In the genomic region with DNA sequence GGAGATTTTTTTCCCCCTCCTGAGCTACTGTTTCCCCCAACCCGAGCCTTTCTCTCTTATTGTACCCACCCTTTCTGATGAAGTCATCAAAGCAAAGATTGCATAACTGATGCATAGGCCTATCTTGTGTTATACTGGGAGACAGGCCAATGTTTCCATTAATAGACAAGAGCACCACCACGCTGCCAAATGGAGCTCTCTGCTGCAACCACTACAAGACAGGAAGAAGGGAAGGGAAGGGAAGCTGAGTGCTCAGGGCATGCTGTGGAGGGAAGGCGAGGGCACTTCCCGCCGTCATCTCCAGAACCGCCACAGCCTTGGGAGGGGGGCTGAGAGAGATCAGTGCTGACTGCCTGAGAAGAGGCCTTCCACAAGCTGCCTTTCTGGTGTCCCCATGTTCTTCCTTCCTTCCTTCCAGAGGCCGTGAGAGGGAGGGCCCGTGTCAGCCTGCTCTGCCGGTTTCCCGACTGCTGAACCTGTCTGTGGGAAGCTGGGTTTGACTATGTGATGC, we compare ENCODE assay signal across 8 cellular contexts.
DNase-seq lines count a peak whose midpoint lies in the region; ATAC-seq and TF ChIP-seq lines count a peak whose summit lies in the region.

No MANE protein-coding gene starts in this region.

- no peak overlapping the region for H3K9ac ChIP-seq in neural progenitor cell

- no peak for TF ChIP-seq EP300 in esophagus muscularis mucosa (IDR thresholded peaks at IDR 0.05)

- H3K4me3 Mint-ChIP-seq in neural progenitor cell: no peak overlapping the region
- no peak overlapping the region for H3K4me3 Mint-ChIP-seq in activated CD4-positive, alpha-beta T cell treated with anti-CD3 and anti-CD28 coated beads, Interleukin-2, amount 10 ng/mL, durations not matched to agents 7 days and 5 days

- H3K36me3 ChIP-seq in esophagus muscularis mucosa (no peaks in the 10 kb centered on the region), neural progenitor cell (no peaks in the 10 kb centered on the region)

- DNase-seq in HPDE6-E6E7 (ENCODE audit: extremely low spot score): peak; percentile 33
- DNase-seq in RPMI7951 (ENCODE audit: low read depth): peak; percentile 88
- DNase-seq in esophagus muscularis mucosa (ENCODE audit: extremely low spot score): no peak
- DNase-seq in neural progenitor cell (ENCODE audit: low spot score): no peak
- DNase-seq in activated CD4-positive, alpha-beta T cell treated with anti-CD3 and anti-CD28 coated beads, Interleukin-2, amount 10 ng/mL, durations not matched to agents 7 days and 5 days: no peak
- no peak for DNase-seq in activated CD4-positive, CD25-positive, alpha-beta regulatory T cell (lab: John Stamatoyannopoulos, UW)

- H3K9me3 ChIP-seq in esophagus muscularis mucosa (no peaks in the 10 kb centered on the region), neural progenitor cell (ENCODE audit: low read depth) (no peaks in the 10 kb centered on the region)

- no peak overlapping the region for H2AFZ ChIP-seq in neural progenitor cell (replicated peaks)

- no peak for TF ChIP-seq POLR2A in esophagus muscularis mucosa (IDR thresholded peaks at IDR 0.05; ENCODE audit: low read depth)

- peaks cover 11% of the 10 kb centered on the region for H3K27me3 Mint-ChIP-seq in neural progenitor cell (ENCODE audit: insufficient read depth, low read depth)
- peaks cover 18% of the 10 kb centered on the region for H3K27me3 Mint-ChIP-seq in activated CD4-positive, alpha-beta T cell treated with anti-CD3 and anti-CD28 coated beads, Interleukin-2, amount 10 ng/mL, durations not matched to agents 7 days and 5 days

- no peak for ATAC-seq in GM18519 (IDR thresholded peaks at IDR 0.05; ENCODE audit: low FRiP score, unreplicated experiment)
- ATAC-seq in GM21717 (IDR thresholded peaks at IDR 0.05; ENCODE audit: unreplicated experiment): no peak

- H3K4me1 ChIP-seq in esophagus muscularis mucosa: peaks cover 16 to 39% (median 32%) of the 10 kb centered on the region in 4 donors
- peaks cover 39% of the 10 kb centered on the region for H3K4me1 ChIP-seq in neural progenitor cell

- peaks cover 27% of the 10 kb centered on the region for H3F3A ChIP-seq in neural progenitor cell (ENCODE audit: low read depth)

- H3K27ac ChIP-seq in esophagus muscularis mucosa (replicated peaks in 1 of 4) (peak overlapping the region; percentile 78 to 84 (median 79)), neural progenitor cell (no peak overlapping the region)

- no peak overlapping the region for H3K4me2 ChIP-seq in neural progenitor cell

- peak; percentile 27 to 48 (median 28) for TF ChIP-seq CTCF in esophagus muscularis mucosa (IDR thresholded peaks at IDR 0.05)
- TF ChIP-seq CTCF in neural progenitor cell (IDR thresholded peaks at IDR 0.05): no peak

- no peaks in the 10 kb centered on the region for H3K79me2 ChIP-seq in neural progenitor cell (ENCODE audit: low read depth)

- H3K36me3 Mint-ChIP-seq in neural progenitor cell: peaks cover 3% of the 10 kb centered on the region
- no peaks in the 10 kb centered on the region for H3K36me3 Mint-ChIP-seq in activated CD4-positive, alpha-beta T cell treated with anti-CD3 and anti-CD28 coated beads, Interleukin-2, amount 10 ng/mL, durations not matched to agents 7 days and 5 days (ENCODE audit: low read depth)

- intact Hi-C loops in esophagus muscularis mucosa (cut with DNase I): no loop called here

- H3K4me1 Mint-ChIP-seq in neural progenitor cell: peaks cover 69% of the 10 kb centered on the region
- H3K4me1 Mint-ChIP-seq in activated CD4-positive, alpha-beta T cell treated with anti-CD3 and anti-CD28 coated beads, Interleukin-2, amount 10 ng/mL, durations not matched to agents 7 days and 5 days: peaks cover 4% of the 10 kb centered on the region

- H3K27ac Mint-ChIP-seq in neural progenitor cell: peak overlapping the region; percentile 63
- no peak overlapping the region for H3K27ac Mint-ChIP-seq in activated CD4-positive, alpha-beta T cell treated with anti-CD3 and anti-CD28 coated beads, Interleukin-2, amount 10 ng/mL, durations not matched to agents 7 days and 5 days

- CTCF ChIA-PET in activated CD4-positive, alpha-beta T cell treated with anti-CD3 and anti-CD28 coated beads, Interleukin-2, amount 10 ng/mL, durations not matched to agents 7 days and 5 days (lab: Charles Lee): interaction anchor here (0.6 to 1.1 kb wide), 2 partner anchors 98 to 222 kb away, joined by 3 to 4 read pairs; no protein-coding TSS in a partner anchor

- WGBS in esophagus muscularis mucosa: 13% methylated on average over 8 of the region's 10 CpGs

- H3K27me3 ChIP-seq in esophagus muscularis mucosa (no peaks in the 10 kb centered on the region), neural progenitor cell (no peaks in the 10 kb centered on the region)

- POLR2A ChIA-PET in activated CD4-positive, alpha-beta T cell treated with anti-CD3 and anti-CD28 coated beads, Interleukin-2, amount 10 ng/mL, durations not matched to agents 7 days and 5 days (lab: Charles Lee): no interaction called here

- H3K9me3 Mint-ChIP-seq in neural progenitor cell: peaks cover 2% of the 10 kb centered on the region
- no peaks in the 10 kb centered on the region for H3K9me3 Mint-ChIP-seq in activated CD4-positive, alpha-beta T cell treated with anti-CD3 and anti-CD28 coated beads, Interleukin-2, amount 10 ng/mL, durations not matched to agents 7 days and 5 days

- H3K4me3 ChIP-seq in esophagus muscularis mucosa (peak overlapping the region in 2 of 4 donors; percentile 6 to 17), neural progenitor cell (no peak overlapping the region)

- H4K20me1 ChIP-seq in neural progenitor cell (ENCODE audit: low read depth): no peaks in the 10 kb centered on the region

Comparison
In these comparisons a context has a peak if more than half of its experiments do, and no peak if none do; other contexts are left out.
1. DNase-seq: peak in HPDE6-E6E7 (single experiment) and RPMI7951 (single experiment); none in esophagus muscularis mucosa (single experiment), neural progenitor cell (single experiment), activated CD4-positive, alpha-beta T cell treated with anti-CD3 and anti-CD28 coated beads, Interleukin-2, amount 10 ng/mL, durations not matched to agents 7 days and 5 days (single experiment) and activated CD4-positive, CD25-positive, alpha-beta regulatory T cell (0 of 4).